In genomic region chr19:2044709-2045500, GRCh38 we compare ENCODE assay signal across 11 cellular contexts. TPM values are rescaled to one million over a fixed set of nuclear protein-coding genes. Genes with fewer than 3 reads are reported as not detected.
DNase-seq lines count a peak whose midpoint lies in the region; ATAC-seq and TF ChIP-seq lines count a peak whose summit lies in the region.
"Had no signal": no experiment of that assay in that cellular context is flagged by ENCODE, and none has a peak within 500 bp of the region (broad histone marks: within the 10 kb centered on the region; RNA-seq: fewer than 3 reads in every experiment).

No MANE protein-coding gene starts in this region.

- no peak overlapping the region for H3K9ac ChIP-seq in mesenchymal stem cell (ENCODE audit: low read length)

- H3K9me3 ChIP-seq in left ventricle myocardium inferior (replicated peaks) (no peaks in the 10 kb centered on the region), mesenchymal stem cell (ENCODE audit: control insufficient read depth, low read length) (no peaks in the 10 kb centered on the region)

- H3K36me3 ChIP-seq in left ventricle myocardium inferior, result peaks cover 77% of the 10 kb centered on the region
- peaks cover 70 to 91% of the 10 kb centered on the region in 2 experiments for H3K36me3 ChIP-seq in mesenchymal stem cell (ENCODE audit: control insufficient read depth in 1 of 2, insufficient read depth in 2 of 2, low read depth in 1 of 2, low read length in 2 of 2)

- H3K27me3 Mint-ChIP-seq in activated naive CD8-positive, alpha-beta T cell treated with anti-CD3 and anti-CD28 coated beads, Interleukin-2, amount 10 ng/mL, durations not matched to agents 7 days and 5 days, result no peaks in the 10 kb centered on the region

- H3K27me3 ChIP-seq in left ventricle myocardium inferior (ENCODE audit: low read depth) (no peaks in the 10 kb centered on the region), mesenchymal stem cell (ENCODE audit: control insufficient read depth in 1 of 2, insufficient read depth in 1 of 2, low read length in 2 of 2) (no peaks in the 10 kb centered on the region)

- peak overlapping the region in 1 of 2 experiments; percentile 21 for H3K4ac ChIP-seq in mesenchymal stem cell (ENCODE audit: low read depth in 1 of 2, low read length in 2 of 2)

- no peak for DNase-seq in left ventricle myocardium inferior
- no peak for DNase-seq in cardiac septum (ENCODE audit: low spot score)
- DNase-seq in activated naive CD8-positive, alpha-beta T cell treated with anti-CD3 and anti-CD28 coated beads, Interleukin-2, amount 10 ng/mL, durations not matched to agents 7 days and 5 days, result no peak
- DNase-seq in mesenchymal stem cell, result no peak
- peak; percentile 43 for DNase-seq in ureter (ENCODE audit: low spot score)
- no peak for DNase-seq in HUDEP-2 (lab: John Stamatoyannopoulos, UW; ENCODE audit: unreplicated experiment in 76 of 76)
- no peak for DNase-seq in NCI-H1105 (lab: John Stamatoyannopoulos, UW)
- no peak for DNase-seq in cerebellar nuclear complex (lab: John Stamatoyannopoulos, UW)
- DNase-seq: activated CD4-positive, CD25-positive, alpha-beta regulatory T cell; COR-L47; NCI-H774 had no signal

- H3K4me1 ChIP-seq in left ventricle myocardium inferior, result peaks cover 100% of the 10 kb centered on the region
- H3K4me1 ChIP-seq in mesenchymal stem cell (ENCODE audit: control insufficient read depth, insufficient read depth, low read depth, low read length), result peaks cover 80% of the 10 kb centered on the region

- POLR2A ChIA-PET in activated naive CD8-positive, alpha-beta T cell treated with anti-CD3 and anti-CD28 coated beads, Interleukin-2, amount 10 ng/mL, durations not matched to agents 7 days and 5 days (lab: Charles Lee), result no interaction called here

- no peak overlapping the region for H2BK12ac ChIP-seq in mesenchymal stem cell (ENCODE audit: low read length in 2 of 2)

- H3K18ac ChIP-seq in mesenchymal stem cell (ENCODE audit: low read depth in 1 of 2, low read length in 2 of 2), result no peak overlapping the region

- peak overlapping the region; percentile 35 for H3K4me3 Mint-ChIP-seq in activated naive CD8-positive, alpha-beta T cell treated with anti-CD3 and anti-CD28 coated beads, Interleukin-2, amount 10 ng/mL, durations not matched to agents 7 days and 5 days

- H3K27ac Mint-ChIP-seq in activated naive CD8-positive, alpha-beta T cell treated with anti-CD3 and anti-CD28 coated beads, Interleukin-2, amount 10 ng/mL, durations not matched to agents 7 days and 5 days, result peak overlapping the region; percentile 54

- no peak for TF ChIP-seq CTCF in left ventricle myocardium inferior (IDR thresholded peaks at IDR 0.05; ENCODE audit: borderline replicate concordance)

- no peak overlapping the region for H3K4me2 ChIP-seq in mesenchymal stem cell (ENCODE audit: low read length, poor library complexity, severe bottlenecking)

- no peak overlapping the region for H2AK5ac ChIP-seq in mesenchymal stem cell (ENCODE audit: low read length, severe bottlenecking)

- intact Hi-C loops in left ventricle myocardium inferior (cut with micrococcal nuclease), result no loop called here
- intact Hi-C loops in cardiac septum (cut with DNase I), result no loop called here

- H3K4me3 ChIP-seq in left ventricle myocardium inferior, result peak overlapping the region; percentile 32
- no peak overlapping the region for H3K4me3 ChIP-seq in mesenchymal stem cell (ENCODE audit: insufficient read depth in 1 of 2, low read depth in 1 of 2, low read length in 2 of 2)

- no peak overlapping the region for H2BK15ac ChIP-seq in mesenchymal stem cell (ENCODE audit: low read depth, poor library complexity, severe bottlenecking)

- H4K8ac ChIP-seq in mesenchymal stem cell (ENCODE audit: low read length), result no peak overlapping the region

- no peak overlapping the region for H3K23ac ChIP-seq in mesenchymal stem cell (ENCODE audit: low read length in 2 of 2)

- H3K27ac ChIP-seq in left ventricle myocardium inferior (replicated peaks), result peak overlapping the region; percentile 100
- no peak overlapping the region for H3K27ac ChIP-seq in mesenchymal stem cell (ENCODE audit: low read length, poor library complexity, severe bottlenecking)

- H4K91ac ChIP-seq in mesenchymal stem cell (ENCODE audit: low read length), result peak overlapping the region; percentile 16

- no peak overlapping the region for H2BK5ac ChIP-seq in mesenchymal stem cell (ENCODE audit: low read depth, low read length, poor library complexity, severe bottlenecking)

- 94% methylated on average over 18 of the region's 18 CpGs for WGBS in mesenchymal stem cell

- no peaks in the 10 kb centered on the region for H3K9me3 Mint-ChIP-seq in activated naive CD8-positive, alpha-beta T cell treated with anti-CD3 and anti-CD28 coated beads, Interleukin-2, amount 10 ng/mL, durations not matched to agents 7 days and 5 days

- H3K79me1 ChIP-seq in mesenchymal stem cell (replicated peaks; ENCODE audit: low read length, poor library complexity, severe bottlenecking), result peaks cover 50% of the 10 kb centered on the region

- H3K4me1 Mint-ChIP-seq in activated naive CD8-positive, alpha-beta T cell treated with anti-CD3 and anti-CD28 coated beads, Interleukin-2, amount 10 ng/mL, durations not matched to agents 7 days and 5 days, result peaks cover 22% of the 10 kb centered on the region

- H2AFZ ChIP-seq in mesenchymal stem cell (ENCODE audit: low read depth, low read length), result no peak overlapping the region

- peaks cover 9% of the 10 kb centered on the region for H3K36me3 Mint-ChIP-seq in activated naive CD8-positive, alpha-beta T cell treated with anti-CD3 and anti-CD28 coated beads, Interleukin-2, amount 10 ng/mL, durations not matched to agents 7 days and 5 days

- no peak for ATAC-seq in activated naive CD8-positive, alpha-beta T cell treated with anti-CD3 and anti-CD28 coated beads, Interleukin-2, amount 10 ng/mL, durations not matched to agents 7 days and 5 days (ENCODE audit: low read depth)

- no peak overlapping the region for H3K14ac ChIP-seq in mesenchymal stem cell (ENCODE audit: low read length in 2 of 2)

- no peak overlapping the region for H2BK120ac ChIP-seq in mesenchymal stem cell (ENCODE audit: low read depth, low read length)

RNA-seq across cellular contexts. Expression of gene MKNK2, which starts 6.1 kb away (rescaled TPM):
- total RNA-seq in left ventricle myocardium inferior, result 200 TPM
- total RNA-seq in cardiac septum, result 122 TPM
- 100 to 1,000 TPM; 319 to 341 TPM for total RNA-seq in activated naive CD8-positive, alpha-beta T cell treated with anti-CD3 and anti-CD28 coated beads, Interleukin-2, amount 10 ng/mL, durations not matched to agents 7 days and 5 days
- polyA plus RNA-seq in mesenchymal stem cell (2013, experiment 1 of 2), result 126 TPM
- 128 TPM for polyA plus RNA-seq in mesenchymal stem cell (2013, experiment 2 of 2)
- total RNA-seq in ureter, result 151 TPM

RNA-seq across cellular contexts. Expression of gene BTBD2, which starts 29.4 kb away (rescaled TPM):
- total RNA-seq in left ventricle myocardium inferior, result 53.4 TPM
- 60.5 TPM for total RNA-seq in cardiac septum
- total RNA-seq in activated naive CD8-positive, alpha-beta T cell treated with anti-CD3 and anti-CD28 coated beads, Interleukin-2, amount 10 ng/mL, durations not matched to agents 7 days and 5 days, result 10 to 100 TPM; 55.0 to 61.4 TPM
- 60.4 TPM for polyA plus RNA-seq in mesenchymal stem cell (2013, experiment 1 of 2)
- polyA plus RNA-seq in mesenchymal stem cell (2013, experiment 2 of 2), result 58.7 TPM
- 102 TPM for total RNA-seq in ureter

RNA-seq across cellular contexts. Expression of gene MOB3A, which starts 51.2 kb away (rescaled TPM):
- total RNA-seq in left ventricle myocardium inferior (16.1 TPM), cardiac septum (17.0 TPM), ureter (51.0 TPM)
- total RNA-seq in activated naive CD8-positive, alpha-beta T cell treated with anti-CD3 and anti-CD28 coated beads, Interleukin-2, amount 10 ng/mL, durations not matched to agents 7 days and 5 days, result 100 to 1,000 TPM; 190 to 200 TPM
- polyA plus RNA-seq in mesenchymal stem cell (2013, experiment 1 of 2), result 48.9 TPM
- 47.9 TPM for polyA plus RNA-seq in mesenchymal stem cell (2013, experiment 2 of 2)

RNA-seq across cellular contexts. Expression of gene IZUMO4, which starts 51.8 kb away (rescaled TPM):
- 2.8 TPM for total RNA-seq in left ventricle myocardium inferior
- 4.3 TPM for total RNA-seq in cardiac septum
- 10 to 100 TPM; 16.0 to 17.7 TPM for total RNA-seq in activated naive CD8-positive, alpha-beta T cell treated with anti-CD3 and anti-CD28 coated beads, Interleukin-2, amount 10 ng/mL, durations not matched to agents 7 days and 5 days
- polyA plus RNA-seq in mesenchymal stem cell (2013, experiment 1 of 2), result 2.2 TPM
- polyA plus RNA-seq in mesenchymal stem cell (2013, experiment 2 of 2), result 2.1 TPM
- 5.9 TPM for total RNA-seq in ureter
